Comparison of ENCODE assay signal across 9 cellular contexts in genomic region chr10:110993024-110993693, GRCh38.
DNase-seq lines count a peak whose midpoint lies in the region; ATAC-seq and TF ChIP-seq lines count a peak whose summit lies in the region.
"Had no signal": no experiment of that assay in that cellular context is flagged by ENCODE, and none has a peak within 500 bp of the region (broad histone marks: within the 10 kb centered on the region; RNA-seq: fewer than 3 reads in every experiment).

No MANE protein-coding gene starts in this region.

- no peak for TF ChIP-seq EP300 in stomach (IDR thresholded peaks at IDR 0.05)
- no peak for TF ChIP-seq EP300 in tibial nerve (IDR thresholded peaks at IDR 0.05)

- no peaks in the 10 kb centered on the region for H3K27me3 ChIP-seq in BLaER1 treated with 17β-estradiol and CSF1 and Interleukin-3, amounts not matched to agents 10 nM and 100 nM
- H3K27me3 ChIP-seq in Karpas-422 (ENCODE audit: low read length): no peaks in the 10 kb centered on the region
- H3K27me3 ChIP-seq in stomach: no peaks in the 10 kb centered on the region
- H3K27me3 ChIP-seq in tibial nerve: no peaks in the 10 kb centered on the region

- H3K27ac ChIP-seq in BLaER1 treated with 17β-estradiol and CSF1 and Interleukin-3, amounts not matched to agents 10 nM and 100 nM: peak overlapping the region in 2 of 11 experiments; percentile 8 to 21; a peak in 3 of 22 replicates
- H3K27ac ChIP-seq in Karpas-422 (ENCODE audit: low read length) (no peak overlapping the region), stomach (no peak overlapping the region), tibial nerve (peak overlapping the region in 2 of 4 donors; percentile 10 to 13)

- peaks cover 37 to 100% (median 91%) of the 10 kb centered on the region in 11 experiments for H4K20me1 ChIP-seq in BLaER1 treated with 17β-estradiol and CSF1 and Interleukin-3, amounts not matched to agents 10 nM and 100 nM
- no peaks in the 10 kb centered on the region for H4K20me1 ChIP-seq in Karpas-422 (ENCODE audit: insufficient read depth, low read depth, low read length)

- peak overlapping the region in 6 of 11 experiments; percentile 11 to 52 (median 22); a peak in 5 of 22 replicates for H3K4me2 ChIP-seq in BLaER1 treated with 17β-estradiol and CSF1 and Interleukin-3, amounts not matched to agents 10 nM and 100 nM
- no peak overlapping the region for H3K4me2 ChIP-seq in Karpas-422 (ENCODE audit: low read depth, low read length, poor library complexity, severe bottlenecking)

- TF ChIP-seq POLR2A in stomach (IDR thresholded peaks at IDR 0.05): no peak
- no peak for TF ChIP-seq POLR2A in tibial nerve (IDR thresholded peaks at IDR 0.05)

- no peak overlapping the region for H2AFZ ChIP-seq in Karpas-422 (ENCODE audit: low read length)

- H3K9ac ChIP-seq in BLaER1 treated with 17β-estradiol and CSF1 and Interleukin-3, amounts not matched to agents 10 nM and 100 nM: no peak overlapping the region
- no peak overlapping the region for H3K9ac ChIP-seq in Karpas-422 (ENCODE audit: low read length)

- intact Hi-C loops in stomach (cut with DNase I; ENCODE audit: low total_unique reads): no loop called here

- H3K79me2 ChIP-seq in Karpas-422 (ENCODE audit: low read length): peaks cover 12% of the 10 kb centered on the region; the same call in 1 of the 2 replicates

- H3K9me2 ChIP-seq in Karpas-422 (replicated peaks; ENCODE audit: insufficient read depth, low read length): no peaks in the 10 kb centered on the region

- ATAC-seq in GM19463 (IDR thresholded peaks at IDR 0.05; ENCODE audit: unreplicated experiment) (peak; percentile 73), SK-N-SH treated with all-trans-retinoic acid at 6 μM for 48 hours (peak; percentile 56)

- H3K36me3 ChIP-seq in BLaER1 treated with 17β-estradiol and CSF1 and Interleukin-3, amounts not matched to agents 10 nM and 100 nM: peaks cover 42 to 100% (median 84%) of the 10 kb centered on the region in 11 experiments
- no peaks in the 10 kb centered on the region for H3K36me3 ChIP-seq in Karpas-422 (ENCODE audit: insufficient read depth, low read length)
- H3K36me3 ChIP-seq in stomach: peaks cover 0 to 3% (median 0%) of the 10 kb centered on the region in 4 donors
- peaks cover 0 to 9% (median 0%) of the 10 kb centered on the region in 3 donors for H3K36me3 ChIP-seq in tibial nerve

- H3K9me3 ChIP-seq in BLaER1 treated with 17β-estradiol and CSF1 and Interleukin-3, amounts not matched to agents 10 nM and 100 nM (replicated peaks in 1 of 11): peaks cover 0 to 11% (median 4%) of the 10 kb centered on the region in 11 experiments; a peak in 6 of 22 replicates
- H3K9me3 ChIP-seq in Karpas-422 (ENCODE audit: low read length) (no peaks in the 10 kb centered on the region), stomach (no peaks in the 10 kb centered on the region), tibial nerve (no peaks in the 10 kb centered on the region)

- DNase-seq in foreskin fibroblast (peak; percentile 58 to 80), Karpas-422 (no peak), GOT3 (lab: John Stamatoyannopoulos, UW) (no peak), stomach (no peak), tibial nerve (ENCODE audit: low spot score in 2 of 2) (no peak)
- DNase-seq: NCI-H187 treated with DMSO at 0.1 percent for 48 hours had no signal

- peaks cover 0 to 26% (median 18%) of the 10 kb centered on the region in 10 experiments; a peak in 14 of 20 replicates for H3K4me1 ChIP-seq in BLaER1 treated with 17β-estradiol and CSF1 and Interleukin-3, amounts not matched to agents 10 nM and 100 nM
- H3K4me1 ChIP-seq in Karpas-422 (ENCODE audit: low read length) (no peaks in the 10 kb centered on the region; the same call in 1 of the 2 replicates), stomach (peaks cover 0 to 35% (median 13%) of the 10 kb centered on the region in 4 donors), tibial nerve (peaks cover 0 to 34% (median 0%) of the 10 kb centered on the region in 4 donors)

- H3K4me3 ChIP-seq in BLaER1 treated with 17β-estradiol and CSF1 and Interleukin-3, amounts not matched to agents 10 nM and 100 nM: no peak overlapping the region
- H3K4me3 ChIP-seq in foreskin fibroblast (ENCODE audit: low read depth in 1 of 2, low read length in 2 of 2) (no peak overlapping the region), Karpas-422 (ENCODE audit: low read length) (no peak overlapping the region), stomach (no peak overlapping the region), tibial nerve (no peak overlapping the region)

- 77 to 82% (median 81%) methylated on average over 4 of the region's 4 CpGs for WGBS in stomach, 5 donors
- WGBS in tibial nerve, 2 donors: 52 to 53% methylated on average over 4 of the region's 4 CpGs

- no peak for TF ChIP-seq CTCF in foreskin fibroblast (IDR thresholded peaks at IDR 0.05; ENCODE audit: low read depth, low read length)
- no peak for TF ChIP-seq CTCF in stomach (IDR thresholded peaks at IDR 0.05)
- no peak for TF ChIP-seq CTCF in tibial nerve (IDR thresholded peaks at IDR 0.05)

TF ChIP-seq in SK-N-SH treated with all-trans-retinoic acid at 6 μM for 48 hours, 23 proteins besides CTCF, POLR2A, EP300 and RAD21:
- TF ChIP-seq GLIS3 (CRISPR knock-in tag; IDR thresholded peaks at IDR 0.05) (no peak), TOX (CRISPR knock-in tag; IDR thresholded peaks at IDR 0.05; ENCODE audit: borderline replicate concordance) (no peak), ZFP3 (CRISPR knock-in tag; IDR thresholded peaks at IDR 0.05) (no peak), CSDC2 (CRISPR knock-in tag; IDR thresholded peaks at IDR 0.05) (no peak), ZNF70 (CRISPR knock-in tag; IDR thresholded peaks at IDR 0.05) (no peak), ISL1 (CRISPR knock-in tag; IDR thresholded peaks at IDR 0.05) (no peak), ESRRG (CRISPR knock-in tag; IDR thresholded peaks at IDR 0.05) (no peak), ZNF8 (CRISPR knock-in tag; IDR thresholded peaks at IDR 0.05) (no peak)
- TF ChIP-seq, protein P1, sequence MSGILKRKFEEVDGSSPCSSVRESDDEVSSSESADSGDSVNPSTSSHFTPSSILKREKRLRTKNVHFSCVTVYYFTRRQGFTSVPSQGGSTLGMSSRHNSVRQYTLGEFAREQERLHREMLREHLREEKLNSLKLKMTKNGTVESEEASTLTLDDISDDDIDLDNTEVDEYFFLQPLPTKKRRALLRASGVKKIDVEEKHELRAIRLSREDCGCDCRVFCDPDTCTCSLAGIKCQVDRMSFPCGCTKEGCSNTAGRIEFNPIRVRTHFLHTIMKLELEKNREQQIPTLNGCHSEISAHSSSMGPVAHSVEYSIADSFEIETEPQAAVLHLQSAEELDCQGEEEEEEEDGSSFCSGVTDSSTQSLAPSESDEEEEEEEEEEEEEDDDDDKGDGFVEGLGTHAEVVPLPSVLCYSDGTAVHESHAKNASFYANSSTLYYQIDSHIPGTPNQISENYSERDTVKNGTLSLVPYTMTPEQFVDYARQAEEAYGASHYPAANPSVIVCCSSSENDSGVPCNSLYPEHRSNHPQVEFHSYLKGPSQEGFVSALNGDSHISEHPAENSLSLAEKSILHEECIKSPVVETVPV (CRISPR knock-in tag; IDR thresholded peaks at IDR 0.05): no peak

Comparison
In these comparisons a context has a peak if more than half of its experiments do, and no peak if none do; other contexts are left out.
1. DNase-seq: peak in foreskin fibroblast (2 of 2); none in Karpas-422 (single experiment), GOT3 (single experiment), stomach (single experiment) and tibial nerve (0 of 2).